8 cellular contexts compared by ENCODE assay signal in genomic region chr1:44812822-44813543, GRCh38. TPM values are rescaled to one million over a fixed set of nuclear protein-coding genes. Genes with fewer than 3 reads are reported as not detected.
A peak's percentile ranks its signal among the peaks of the same experiment; 100 is the strongest.
DNase-seq lines count a peak whose midpoint lies in the region; ATAC-seq and TF ChIP-seq lines count a peak whose summit lies in the region.

No MANE protein-coding gene starts in this region.

- DNase-seq in NT2/D1 (ENCODE audit: low read depth, low spot score) (no peak), epithelial cell of proximal tubule (ENCODE audit: low read depth) (no peak), osteocyte (ENCODE audit: extremely low spot score, unreplicated experiment) (no peak), NOMO-1 treated with dmso at 0.1 percent for 144 hours (lab: John Stamatoyannopoulos, UW; ENCODE audit: unreplicated experiment) (no peak)

- no peaks in the 10 kb centered on the region for H3K27me3 ChIP-seq in NT2/D1 (ENCODE audit: insufficient read depth, insufficient read length)

- ATAC-seq in GM18909 (IDR thresholded peaks at IDR 0.05; ENCODE audit: poor library complexity, unreplicated experiment) (no peak), HG03039 (IDR thresholded peaks at IDR 0.05; ENCODE audit: unreplicated experiment) (no peak)

- peak overlapping the region; percentile 39 for H3K9ac ChIP-seq in NT2/D1 (ENCODE audit: insufficient read length, low read depth)

- H3K4me3 ChIP-seq in NT2/D1 (ENCODE audit: insufficient read length, low read depth) (no peak overlapping the region), epithelial cell of proximal tubule (ENCODE audit: low read depth, low read length) (peak overlapping the region; percentile 53)

- H3K36me3 Mint-ChIP-seq in nephron (ENCODE audit: low read depth) (peaks cover 21% of the 10 kb centered on the region), osteocyte (ENCODE audit: unreplicated experiment) (peaks cover 13% of the 10 kb centered on the region)

- TF ChIP-seq CTCF in C4-2B (conservative IDR thresholded peaks at IDR 0.05) (no peak), epithelial cell of proximal tubule (conservative IDR thresholded peaks at IDR 0.05; ENCODE audit: low read depth, low read length) (no peak), nephron (IDR thresholded peaks at IDR 0.05; ENCODE audit: unreplicated experiment in 3 of 3) (no peak), osteocyte (IDR thresholded peaks at IDR 0.05) (no peak)

- H3K4me3 Mint-ChIP-seq in nephron (peak overlapping the region; percentile 58 to 65 (median 60)), osteocyte (ENCODE audit: unreplicated experiment) (no peak overlapping the region)

- H3K4me1 ChIP-seq in NT2/D1 (ENCODE audit: insufficient read depth, insufficient read length), result peaks cover 27% of the 10 kb centered on the region

- H3K9me3 Mint-ChIP-seq in nephron (no peaks in the 10 kb centered on the region), osteocyte (ENCODE audit: unreplicated experiment) (no peaks in the 10 kb centered on the region)

- peak overlapping the region; percentile 76 for H3K27ac ChIP-seq in C4-2B

- no peaks in the 10 kb centered on the region for H3K9me3 ChIP-seq in NT2/D1 (ENCODE audit: insufficient read depth, low read length)

- H3K27me3 Mint-ChIP-seq in nephron (ENCODE audit: low read depth) (peaks cover 1% of the 10 kb centered on the region), osteocyte (ENCODE audit: unreplicated experiment) (no peaks in the 10 kb centered on the region)

- H3K36me3 ChIP-seq in NT2/D1 (ENCODE audit: insufficient read depth, insufficient read length, low read length), result peaks cover 35% of the 10 kb centered on the region

- H3K4me1 Mint-ChIP-seq in nephron, result peaks cover 51% of the 10 kb centered on the region
- H3K4me1 Mint-ChIP-seq in osteocyte (ENCODE audit: unreplicated experiment), result peaks cover 67% of the 10 kb centered on the region

- H3K27ac Mint-ChIP-seq in nephron, result peak overlapping the region; percentile 29 to 99 (median 77)
- no peak overlapping the region for H3K27ac Mint-ChIP-seq in osteocyte (ENCODE audit: unreplicated experiment)

RNA-seq across cellular contexts. Expression of gene BTBD19, which starts 4.7 kb away (rescaled TPM):
- 0.29 and 2.8 TPM in 2 replicates for total RNA-seq in epithelial cell of proximal tubule
- 39.1 and 51.2 TPM in 2 replicates for total RNA-seq in osteocyte

RNA-seq across cellular contexts. Expression of gene DYNLT4, which starts 5.8 kb away (rescaled TPM):
- total RNA-seq in epithelial cell of proximal tubule (0.29 TPM in 1 of 2 replicates, not detected in the other), osteocyte (0.48 TPM in 1 of 2 replicates, not detected in the other)

RNA-seq across cellular contexts. Expression of gene PLK3, which starts 12.8 kb away (rescaled TPM):
- total RNA-seq in epithelial cell of proximal tubule (25.5 and 51.1 TPM in 2 replicates), osteocyte (43.8 and 57.1 TPM in 2 replicates)

RNA-seq across cellular contexts. Expression of gene BEST4, which starts 25.0 kb away (rescaled TPM):
- total RNA-seq in epithelial cell of proximal tubule (0.07 and 0.12 TPM in 2 replicates), osteocyte (0.18 and 0.48 TPM in 2 replicates)

RNA-seq across cellular contexts. Expression of gene PTCH2, which starts 30.1 kb away (rescaled TPM):
- total RNA-seq in epithelial cell of proximal tubule, result under 0.01 TPM in 1 of 2 replicates, not detected in the other
- total RNA-seq in osteocyte, result 1.4 TPM in 2 replicates

Comparison
In these comparisons a context has a peak if more than half of its experiments do, and no peak if none do; other contexts are left out.
1. RNA of gene BTBD19, which starts 4.7 kb away (total RNA-seq): 39.1 to 51.2 TPM in osteocyte; 0.29 to 2.8 TPM in epithelial cell of proximal tubule; every median in the first group is over 10 times any median in the second.